In genomic region chr3:136984837-136985236, GRCh38 we compare ENCODE assay signal across 13 cellular contexts. TPM values are rescaled to one million over a fixed set of nuclear protein-coding genes. Genes with fewer than 3 reads are reported as not detected.
DNase-seq lines count a peak whose midpoint lies in the region; ATAC-seq and TF ChIP-seq lines count a peak whose summit lies in the region.
"Had no signal": no experiment of that assay in that cellular context is flagged by ENCODE, and none has a peak within 500 bp of the region (broad histone marks: within the 10 kb centered on the region; RNA-seq: fewer than 3 reads in every experiment).

No MANE protein-coding gene starts in this region.

- H3K4me1 ChIP-seq in PC-3 (ENCODE audit: insufficient read depth, low read length): no peaks in the 10 kb centered on the region
- H3K4me1 ChIP-seq in fibroblast of lung (ENCODE audit: control insufficient read depth, extremely low read depth, insufficient read depth, low read length): no peaks in the 10 kb centered on the region
- no peaks in the 10 kb centered on the region for H3K4me1 ChIP-seq in neural progenitor cell
- H3K4me1 ChIP-seq: adrenal gland had no signal

- H4K20me1 ChIP-seq in PC-3 (ENCODE audit: low read length) (no peaks in the 10 kb centered on the region), fibroblast of lung (ENCODE audit: control insufficient read depth, extremely low read depth, insufficient read depth, low read length) (no peaks in the 10 kb centered on the region), neural progenitor cell (ENCODE audit: low read depth) (no peaks in the 10 kb centered on the region)

- H3K9ac ChIP-seq in PC-3 (ENCODE audit: low read length): no peak overlapping the region
- no peak overlapping the region for H3K9ac ChIP-seq in fibroblast of lung (ENCODE audit: insufficient read depth, low read length)
- H3K9ac ChIP-seq in neural progenitor cell: no peak overlapping the region

- H3K36me3 ChIP-seq in PC-3 (ENCODE audit: low read depth, low read length) (no peaks in the 10 kb centered on the region), fibroblast of lung (ENCODE audit: control insufficient read depth, insufficient read depth, low read length) (no peaks in the 10 kb centered on the region), neural progenitor cell (no peaks in the 10 kb centered on the region)
- H3K36me3 ChIP-seq: adrenal gland had no signal

- intact Hi-C loops in PC-3 (cut with micrococcal nuclease): no loop called here
- intact Hi-C loops in posterior cingulate gyrus (cut with DNase I): no loop called here

- no peaks in the 10 kb centered on the region for H3K27me3 Mint-ChIP-seq in neural progenitor cell (ENCODE audit: insufficient read depth, low read depth)

- POLR2A ChIA-PET in PC-3 (lab: Charles Lee; ENCODE audit: unreplicated experiment): interaction anchor here (0.8 kb wide), 1 partner anchor 1008 kb away, joined by 9 read pairs; no protein-coding TSS in a partner anchor

- no peak overlapping the region for H3K27ac ChIP-seq in PC-3 (ENCODE audit: low read length)
- no peak overlapping the region for H3K27ac ChIP-seq in fibroblast of lung (ENCODE audit: insufficient read depth, low read length)
- H3K27ac ChIP-seq in neural progenitor cell: no peak overlapping the region
- H3K27ac ChIP-seq: adrenal gland had no signal

- no peaks in the 10 kb centered on the region for H3F3A ChIP-seq in PC-3 (ENCODE audit: low read length, unreplicated experiment)
- no peaks in the 10 kb centered on the region for H3F3A ChIP-seq in neural progenitor cell (ENCODE audit: low read depth)

- CTCF ChIA-PET in PC-3 (lab: Charles Lee): no interaction called here

- H3K4me3 Mint-ChIP-seq in neural progenitor cell: no peak overlapping the region
- H3K4me3 Mint-ChIP-seq: CD14-positive monocyte, nephron progenitor cell had no signal

- H3K36me3 Mint-ChIP-seq in neural progenitor cell: peaks cover 7% of the 10 kb centered on the region

- peaks cover 9% of the 10 kb centered on the region for H3K9me3 Mint-ChIP-seq in neural progenitor cell

- DNase-seq in DMS 273 (lab: John Stamatoyannopoulos, UW; ENCODE audit: unreplicated experiment) (peak; percentile 88), PC-3 (peak; percentile 10), fibroblast of lung (ENCODE audit: low read depth in 2 of 2) (peak; percentile 27 to 56), neural progenitor cell (ENCODE audit: low spot score) (no peak), NCI-H510A treated with DMSO at 0.1 percent for 48 hours (lab: John Stamatoyannopoulos, UW) (no peak), posterior cingulate gyrus (no peak)
- DNase-seq in effector CD8-positive, alpha-beta T cell (lab: John Stamatoyannopoulos, UW): no peak
- DNase-seq: activated CD8-positive, alpha-beta memory T cell treated with anti-CD3 and anti-CD28 coated beads, Interleukin-2, amount 50 U/mL, for 48 hours; adrenal gland; NCI-H2171 treated with DMSO at 0.1 percent for 48 hours; nephron progenitor cell had no signal

- H3K4me2 ChIP-seq in PC-3 (ENCODE audit: low read length): no peak overlapping the region
- no peak overlapping the region for H3K4me2 ChIP-seq in fibroblast of lung (ENCODE audit: extremely low read depth, insufficient read depth, low read length)
- no peak overlapping the region for H3K4me2 ChIP-seq in neural progenitor cell

- H3K27me3 ChIP-seq in PC-3 (ENCODE audit: low read length) (no peaks in the 10 kb centered on the region), fibroblast of lung (ENCODE audit: control insufficient read depth, insufficient read depth, low read length) (no peaks in the 10 kb centered on the region), neural progenitor cell (no peaks in the 10 kb centered on the region)
- H3K27me3 ChIP-seq: adrenal gland had no signal

- ATAC-seq in PC-3 (peak; percentile 76), GM21381 (IDR thresholded peaks at IDR 0.05; ENCODE audit: unreplicated experiment) (no peak)

- no TSS peak for BruUV-seq in PC-3 (replicated peaks; lab: Mats Ljungman, UMichigan)

- no peaks in the 10 kb centered on the region for H3K4me1 Mint-ChIP-seq in neural progenitor cell
- H3K4me1 Mint-ChIP-seq: CD14-positive monocyte had no signal

- H3K79me2 ChIP-seq in PC-3 (ENCODE audit: low read length): no peaks in the 10 kb centered on the region
- no peaks in the 10 kb centered on the region for H3K79me2 ChIP-seq in fibroblast of lung (ENCODE audit: control insufficient read depth, insufficient read depth, low read length)
- H3K79me2 ChIP-seq in neural progenitor cell (ENCODE audit: low read depth): no peaks in the 10 kb centered on the region

- H2AFZ ChIP-seq in PC-3 (ENCODE audit: low read length) (no peak overlapping the region), fibroblast of lung (ENCODE audit: low read length) (no peak overlapping the region), neural progenitor cell (replicated peaks) (no peak overlapping the region)

- H3K4me3 ChIP-seq in PC-3 (ENCODE audit: low read length) (no peak overlapping the region), fibroblast of lung (replicated peaks in 1 of 4; ENCODE audit: control extremely low read depth in 1 of 4, insufficient read depth in 1 of 4, low read depth in 3 of 4, low read length in 4 of 4) (no peak overlapping the region), neural progenitor cell (no peak overlapping the region)
- H3K4me3 ChIP-seq: adrenal gland had no signal

- H3K9me3 ChIP-seq in PC-3 (ENCODE audit: low read length) (no peaks in the 10 kb centered on the region), fibroblast of lung (ENCODE audit: control insufficient read depth, insufficient read depth, low read depth, low read length) (no peaks in the 10 kb centered on the region), neural progenitor cell (ENCODE audit: low read depth) (no peaks in the 10 kb centered on the region)
- H3K9me3 ChIP-seq: adrenal gland had no signal

- TF ChIP-seq CTCF in PC-3 (conservative IDR thresholded peaks at IDR 0.05; ENCODE audit: low read depth, low read length): no peak
- no peak for TF ChIP-seq CTCF in fibroblast of lung (conservative IDR thresholded peaks at IDR 0.05 in 1 of 2, IDR thresholded peaks at IDR 0.05 in 1 of 2; ENCODE audit: low read depth in 1 of 2, low read length in 2 of 2)
- no peak for TF ChIP-seq CTCF in neural progenitor cell (IDR thresholded peaks at IDR 0.05)

- H3K27ac Mint-ChIP-seq in neural progenitor cell: peak overlapping the region; percentile 1
- H3K27ac Mint-ChIP-seq: nephron progenitor cell had no signal

- H3K9me2 ChIP-seq in PC-3 (replicated peaks; ENCODE audit: low read length): no peaks in the 10 kb centered on the region

RNA-seq across cellular contexts. Expression of gene IL20RB, which starts 27.1 kb away (rescaled TPM):
- 0.73 and 1.2 TPM in 2 replicates for total RNA-seq in PC-3 (2014; rRNA removed)
- 0.51 and 3.0 TPM in 2 replicates for total RNA-seq in fibroblast of lung
- 1.9 and 2.0 TPM in 2 replicates for polyA plus RNA-seq in fibroblast of lung
- 1.5 and 2.0 TPM in 2 replicates for polyA plus RNA-seq in fibroblast of lung (2012)
- polyA minus RNA-seq in fibroblast of lung (ENCODE audit: low replicate concordance): 7.6 and 11.3 TPM in 2 replicates
- total RNA-seq in neural progenitor cell (ENCODE audit: low replicate concordance): 2.0 and 2.5 TPM in 2 replicates

Comparison
In these comparisons a context has a peak if more than half of its experiments do, and no peak if none do; other contexts are left out.
1. DNase-seq: peak in DMS 273 (single experiment), PC-3 (single experiment) and fibroblast of lung (2 of 2); none in neural progenitor cell (single experiment), effector CD8-positive, alpha-beta T cell (single experiment), NCI-H510A treated with DMSO at 0.1 percent for 48 hours (single experiment) and posterior cingulate gyrus (0 of 10).